In the genomic region with DNA sequence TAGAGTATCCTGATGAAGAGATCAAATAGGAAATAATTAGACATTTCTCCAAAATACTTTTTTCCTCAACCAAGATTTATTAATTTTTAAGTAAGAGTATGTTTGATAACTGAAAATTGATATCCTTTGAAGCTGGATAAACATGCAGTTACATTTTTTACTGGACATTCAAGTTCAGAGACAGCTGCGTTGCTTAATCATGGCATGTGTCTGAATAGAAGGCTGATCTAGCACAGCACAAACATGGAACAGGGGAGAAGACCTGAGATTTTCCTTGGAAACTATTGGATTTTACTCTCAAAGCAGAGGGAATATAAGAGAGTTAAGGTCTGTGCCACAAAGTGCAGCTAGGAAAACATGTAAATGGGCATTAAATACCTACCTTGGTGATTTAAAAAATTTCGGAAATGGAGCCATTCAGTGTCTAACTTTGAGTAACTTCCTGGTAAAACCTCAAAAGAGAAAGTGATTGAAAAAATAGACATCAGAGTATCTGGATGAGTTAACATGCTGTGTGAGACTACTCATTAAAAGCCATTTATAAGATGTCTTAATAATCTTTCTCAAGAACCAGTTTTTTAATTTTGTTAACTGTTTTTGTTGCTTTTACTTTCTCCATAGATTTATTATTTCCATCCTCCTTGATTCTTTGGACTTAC, we compare ENCODE assay signal across 13 cellular contexts. TPM values are rescaled to one million over a fixed set of nuclear protein-coding genes. Genes with fewer than 3 reads are reported as not detected.
A peak's percentile ranks its signal among the peaks of the same experiment; 100 is the strongest.
DNase-seq lines count a peak whose midpoint lies in the region; ATAC-seq and TF ChIP-seq lines count a peak whose summit lies in the region.
"Had no signal": no experiment of that assay in that cellular context is flagged by ENCODE, and none has a peak within 500 bp of the region (broad histone marks: within the 10 kb centered on the region; RNA-seq: fewer than 3 reads in every experiment).

No MANE protein-coding gene starts in this region.

- H3K27ac ChIP-seq in psoas muscle (peak overlapping the region; percentile 28), uterus (no peak overlapping the region)

- DNase-seq in activated naive CD8-positive, alpha-beta T cell treated with anti-CD3 and anti-CD28 coated beads, Interleukin-2, amount 50 U/mL, for 24 hours: no peak
- DNase-seq in psoas muscle (no peak), CD1c-positive myeloid dendritic cell (ENCODE audit: extremely low spot score) (no peak), uterus (no peak), NCI-H2029 (lab: John Stamatoyannopoulos, UW) (no peak)
- DNase-seq: DMS153, NCI-H1092, SIG-M5 had no signal

- no peak overlapping the region for H3K4me3 Mint-ChIP-seq in activated naive CD8-positive, alpha-beta T cell treated with anti-CD3 and anti-CD28 coated beads, Interleukin-2, amount 50 U/mL, for 24 hours
- H3K4me3 Mint-ChIP-seq: central memory CD8-positive, alpha-beta T cell had no signal

- WGBS in psoas muscle, 3 donors: 44 to 71% (median 45%) methylated on average over 2 of the region's 2 CpGs

- H3K27me3 ChIP-seq in psoas muscle (ENCODE audit: insufficient read depth in 3 of 3, low read length in 2 of 3): no peaks in the 10 kb centered on the region
- no peaks in the 10 kb centered on the region for H3K27me3 ChIP-seq in uterus

- peak; percentile 68 for ATAC-seq in GM18907 (IDR thresholded peaks at IDR 0.05; ENCODE audit: unreplicated experiment)
- ATAC-seq in HG02981 (IDR thresholded peaks at IDR 0.05; ENCODE audit: unreplicated experiment): peak; percentile 74
- ATAC-seq in activated naive CD8-positive, alpha-beta T cell treated with anti-CD3 and anti-CD28 coated beads, Interleukin-2, amount 50 U/mL, for 24 hours: peak; percentile 46
- ATAC-seq in psoas muscle: peak in 2 of 4 donors; percentile 44 to 48
- ATAC-seq in GM18861 (IDR thresholded peaks at IDR 0.05; ENCODE audit: unreplicated experiment): no peak
- ATAC-seq: esophagus mucosa had no signal

- no peaks in the 10 kb centered on the region for H3K36me3 Mint-ChIP-seq in activated naive CD8-positive, alpha-beta T cell treated with anti-CD3 and anti-CD28 coated beads, Interleukin-2, amount 50 U/mL, for 24 hours (ENCODE audit: low read depth)

- peaks cover 9% of the 10 kb centered on the region for H3K4me1 Mint-ChIP-seq in activated naive CD8-positive, alpha-beta T cell treated with anti-CD3 and anti-CD28 coated beads, Interleukin-2, amount 50 U/mL, for 24 hours

- H3K27ac Mint-ChIP-seq in activated naive CD8-positive, alpha-beta T cell treated with anti-CD3 and anti-CD28 coated beads, Interleukin-2, amount 50 U/mL, for 24 hours: no peak overlapping the region

- TF ChIP-seq POLR2A in uterus (IDR thresholded peaks at IDR 0.05): no peak

- H3K9me3 Mint-ChIP-seq in activated naive CD8-positive, alpha-beta T cell treated with anti-CD3 and anti-CD28 coated beads, Interleukin-2, amount 50 U/mL, for 24 hours: no peaks in the 10 kb centered on the region
- H3K9me3 Mint-ChIP-seq: central memory CD8-positive, alpha-beta T cell had no signal

- TF ChIP-seq CTCF in psoas muscle (IDR thresholded peaks at IDR 0.05) (no peak), uterus (IDR thresholded peaks at IDR 0.05) (no peak)

- peaks cover 60% of the 10 kb centered on the region for H3K4me1 ChIP-seq in psoas muscle
- H3K4me1 ChIP-seq in uterus: no peaks in the 10 kb centered on the region

- H3K9me3 ChIP-seq in psoas muscle (no peaks in the 10 kb centered on the region), uterus (no peaks in the 10 kb centered on the region)

- H3K4me3 ChIP-seq in psoas muscle (no peak overlapping the region), uterus (no peak overlapping the region)

- intact Hi-C loops in psoas muscle (cut with DNase I): no loop called here
- intact Hi-C loops in uterus (cut with DNase I; ENCODE audit: low total_unique reads): no loop called here

- H3K36me3 ChIP-seq in psoas muscle (ENCODE audit: insufficient read depth in 1 of 2, low read depth in 1 of 2): peaks cover 0 to 3% of the 10 kb centered on the region in 2 donors
- H3K36me3 ChIP-seq in uterus: no peaks in the 10 kb centered on the region

- no peaks in the 10 kb centered on the region for H3K27me3 Mint-ChIP-seq in activated naive CD8-positive, alpha-beta T cell treated with anti-CD3 and anti-CD28 coated beads, Interleukin-2, amount 50 U/mL, for 24 hours
- H3K27me3 Mint-ChIP-seq: central memory CD8-positive, alpha-beta T cell had no signal

RNA-seq across cellular contexts. Expression of a gene that starts 31.8 kb away (rescaled TPM):
- 10 to 100 TPM; 49.8 to 66.2 (median 56.3) TPM for total RNA-seq in psoas muscle
- 10 to 100 TPM; 10.2 to 68.1 (median 53.1) TPM for polyA plus RNA-seq in psoas muscle
- total RNA-seq in uterus: 100 to 1,000 TPM in 1 of 4 donors, 10 to 100 TPM in 3; 51.2 to 168 (median 66.6) TPM
